9 cellular contexts compared by ENCODE assay signal in genomic region chr5:131379723-131380122, GRCh38.
A peak's percentile ranks its signal among the peaks of the same experiment; 100 is the strongest.
DNase-seq lines count a peak whose midpoint lies in the region; ATAC-seq and FAIRE-seq lines count a peak whose summit lies in the region.
"Had no signal": no experiment of that assay in that cellular context is flagged by ENCODE, and none has a peak within 500 bp of the region (broad histone marks: within the 10 kb centered on the region; RNA-seq: fewer than 3 reads in every experiment).

No MANE protein-coding gene starts in this region.

- H3K27ac Mint-ChIP-seq in activated naive CD4-positive, alpha-beta T cell treated with anti-CD3 and anti-CD28 coated beads, Interleukin-2, amount 50 U/mL, for 72 hours, result peak overlapping the region; percentile 94 to 100

- peaks cover 11 to 40% of the 10 kb centered on the region in 2 donors for H3K36me3 Mint-ChIP-seq in activated naive CD4-positive, alpha-beta T cell treated with anti-CD3 and anti-CD28 coated beads, Interleukin-2, amount 50 U/mL, for 72 hours

- FAIRE-seq in RCC 7860 (lab: Jason Lieb, UNC), result peak; percentile 78

- DNase-seq in Daoy (ENCODE audit: low read depth) (peak; percentile 85), RCC 7860 (ENCODE audit: low spot score) (peak; percentile 87), medulla oblongata (ENCODE audit: extremely low spot score) (peak; percentile 62), COLO829 (ENCODE audit: low spot score) (no peak), SKM-1 (lab: John Stamatoyannopoulos, UW; ENCODE audit: unreplicated experiment) (no peak)
- peak in 1 of 2 donors; percentile 52 for DNase-seq in activated naive CD4-positive, alpha-beta T cell treated with anti-CD3 and anti-CD28 coated beads, Interleukin-2, amount 50 U/mL, for 72 hours (ENCODE audit: low spot score in 2 of 2)
- DNase-seq in stimulated activated naive CD8-positive, alpha-beta T cell treated with anti-CD3 and anti-CD28 coated beads, Interleukin-15, Interleukin-2, amounts not matched to agents 100 U/mL and 50 U/mL, for 24 hours, result peak; percentile 58

- ATAC-seq in HG02588 (IDR thresholded peaks at IDR 0.05; ENCODE audit: unreplicated experiment), result peak; percentile 38
- ATAC-seq in activated naive CD4-positive, alpha-beta T cell treated with anti-CD3 and anti-CD28 coated beads, Interleukin-2, amount 50 U/mL, for 72 hours, result peak; percentile 69 to 72
- peak; percentile 75 for ATAC-seq in stimulated activated naive CD8-positive, alpha-beta T cell treated with anti-CD3 and anti-CD28 coated beads, Interleukin-15, Interleukin-2, amounts not matched to agents 100 U/mL and 50 U/mL, for 24 hours
- ATAC-seq: HCT116 had no signal

- H3K9me3 Mint-ChIP-seq in activated naive CD4-positive, alpha-beta T cell treated with anti-CD3 and anti-CD28 coated beads, Interleukin-2, amount 50 U/mL, for 72 hours, result peaks cover 0 to 7% of the 10 kb centered on the region in 2 donors

Comparison
In these comparisons a context has a peak if more than half of its experiments do, and no peak if none do; other contexts are left out.
1. DNase-seq: peak in Daoy (single experiment), RCC 7860 (single experiment), medulla oblongata (single experiment) and stimulated activated naive CD8-positive, alpha-beta T cell treated with anti-CD3 and anti-CD28 coated beads, Interleukin-15, Interleukin-2, amounts not matched to agents 100 U/mL and 50 U/mL, for 24 hours (single experiment); none in COLO829 (single experiment) and SKM-1 (single experiment).
2. Peak in every context shown above with its lines, with median percentiles within 50 percentile points of each other: ATAC-seq.